In genomic region chr7:128217030-128217805, GRCh38 we compare ENCODE assay signal across 13 cellular contexts. TPM values are rescaled to one million over a fixed set of nuclear protein-coding genes. Genes with fewer than 3 reads are reported as not detected.
DNase-seq lines count a peak whose midpoint lies in the region; ATAC-seq and TF ChIP-seq lines count a peak whose summit lies in the region.
"Had no signal": no experiment of that assay in that cellular context is flagged by ENCODE, and none has a peak within 500 bp of the region (broad histone marks: within the 10 kb centered on the region; RNA-seq: fewer than 3 reads in every experiment).

No MANE protein-coding gene starts in this region.

- ATAC-seq in GM23338 (peak; percentile 56), HG03135 (IDR thresholded peaks at IDR 0.05; ENCODE audit: unreplicated experiment) (no peak)

- H3F3A ChIP-seq in GM23338 (replicated peaks; ENCODE audit: low read depth): no peaks in the 10 kb centered on the region

- DNase-seq in GM23338 (ENCODE audit: low spot score): peak; percentile 61
- DNase-seq in RWPE1 (ENCODE audit: low spot score): peak; percentile 76
- peak; percentile 70 for DNase-seq in fibroblast of the aortic adventitia (ENCODE audit: low read depth)
- DNase-seq in posterior vena cava (ENCODE audit: low spot score): peak; percentile 89
- no peak for DNase-seq in NAMALWA (ENCODE audit: low spot score)
- no peak for DNase-seq in transverse colon
- no peak for DNase-seq in activated naive CD4-positive, alpha-beta T cell treated with anti-CD3 and anti-CD28 coated beads, Interleukin-2, amount 10 ng/mL, durations not matched to agents 7 days and 5 days
- DNase-seq: NCI-H748 treated with DMSO at 0.1 percent for 48 hours; stimulated activated naive CD4-positive, alpha-beta T cell had no signal

- no peak overlapping the region for H2AFZ ChIP-seq in GM23338

- H3K27ac Mint-ChIP-seq in GM23338: no peak overlapping the region
- no peak overlapping the region for H3K27ac Mint-ChIP-seq in activated naive CD4-positive, alpha-beta T cell treated with anti-CD3 and anti-CD28 coated beads, Interleukin-2, amount 10 ng/mL, durations not matched to agents 7 days and 5 days

- no peak overlapping the region for H3K4me2 ChIP-seq in GM23338

- peaks cover 4% of the 10 kb centered on the region; the same call in 1 of the 2 replicates for H3K9me2 ChIP-seq in GM23338 (ENCODE audit: insufficient read depth)

- H3K9me3 Mint-ChIP-seq in GM23338: no peaks in the 10 kb centered on the region
- no peaks in the 10 kb centered on the region for H3K9me3 Mint-ChIP-seq in activated naive CD4-positive, alpha-beta T cell treated with anti-CD3 and anti-CD28 coated beads, Interleukin-2, amount 10 ng/mL, durations not matched to agents 7 days and 5 days
- H3K9me3 Mint-ChIP-seq: IgD-negative memory B cell had no signal

- no peaks in the 10 kb centered on the region; the same call in 2 of the 3 replicates for H3K36me3 Mint-ChIP-seq in GM23338 (ENCODE audit: low read depth)
- no peaks in the 10 kb centered on the region for H3K36me3 Mint-ChIP-seq in activated naive CD4-positive, alpha-beta T cell treated with anti-CD3 and anti-CD28 coated beads, Interleukin-2, amount 10 ng/mL, durations not matched to agents 7 days and 5 days
- H3K36me3 Mint-ChIP-seq: IgD-negative memory B cell had no signal

- in situ Hi-C loops in transverse colon (cut with MboI; ENCODE audit: low pct_ligation_motif_present in 1 of 4, low pct_unique_long_range_greater_than_20kb in 1 of 4, low sequenced_read_pairs in 3 of 4): loop anchor here in 1 of 4 donors (10.0 kb wide), 1 partner anchor 512 kb away; no protein-coding TSS in a partner anchor

- no peak for TF ChIP-seq EP300 in transverse colon (IDR thresholded peaks at IDR 0.05; ENCODE audit: low read depth)

- POLR2A ChIA-PET in RWPE1 (lab: Yijun Ruan, JAX; ENCODE audit: low non-redundant PET): no interaction called here

- intact Hi-C loops in posterior vena cava (cut with DNase I) (no loop called here), transverse colon (cut with DNase I; ENCODE audit: low total_unique reads) (no loop called here)

- H3K4me3 ChIP-seq in GM23338 (no peak overlapping the region), fibroblast of the aortic adventitia (ENCODE audit: low read depth, low read length) (no peak overlapping the region), transverse colon (no peak overlapping the region)
- H3K4me3 ChIP-seq: skin epidermis had no signal

- peaks cover 5% of the 10 kb centered on the region for H3K27me3 Mint-ChIP-seq in GM23338 (ENCODE audit: insufficient read depth, low read depth, poor library complexity)
- H3K27me3 Mint-ChIP-seq in activated naive CD4-positive, alpha-beta T cell treated with anti-CD3 and anti-CD28 coated beads, Interleukin-2, amount 10 ng/mL, durations not matched to agents 7 days and 5 days: peaks cover 68% of the 10 kb centered on the region

- H3K4me3 Mint-ChIP-seq in GM23338: no peak overlapping the region
- H3K4me3 Mint-ChIP-seq in activated naive CD4-positive, alpha-beta T cell treated with anti-CD3 and anti-CD28 coated beads, Interleukin-2, amount 10 ng/mL, durations not matched to agents 7 days and 5 days: no peak overlapping the region
- H3K4me3 Mint-ChIP-seq: IgD-negative memory B cell had no signal

- TF ChIP-seq POLR2A in transverse colon (IDR thresholded peaks at IDR 0.05): no peak

- no peaks in the 10 kb centered on the region for H3K79me2 ChIP-seq in GM23338 (replicated peaks; ENCODE audit: insufficient read depth)

- H3K27ac ChIP-seq in GM23338 (ENCODE audit: low read depth) (no peak overlapping the region), RWPE1 (peak overlapping the region; percentile 83), transverse colon (no peak overlapping the region)

- H4K20me1 ChIP-seq in GM23338 (replicated peaks; ENCODE audit: insufficient read depth): no peaks in the 10 kb centered on the region

- H3K27me3 ChIP-seq in GM23338 (ENCODE audit: insufficient read depth): no peaks in the 10 kb centered on the region
- H3K27me3 ChIP-seq in transverse colon: peaks cover 9% of the 10 kb centered on the region

- 0 out of 4 replicates have a peak, but pooled peaks of 1 of the 2 experiments have one; percentile 6 for TF ChIP-seq CTCF in GM23338 (conservative IDR thresholded peaks at IDR 0.05; ENCODE audit: low read depth in 2 of 2)
- no peak for TF ChIP-seq CTCF in RWPE1 (conservative IDR thresholded peaks at IDR 0.05; ENCODE audit: low read depth)
- no peak for TF ChIP-seq CTCF in fibroblast of the aortic adventitia (IDR thresholded peaks at IDR 0.05; ENCODE audit: insufficient read depth, low read length)
- TF ChIP-seq CTCF in transverse colon (IDR thresholded peaks at IDR 0.05): no peak

- H3K4me1 Mint-ChIP-seq in GM23338: peaks cover 23% of the 10 kb centered on the region
- H3K4me1 Mint-ChIP-seq in activated naive CD4-positive, alpha-beta T cell treated with anti-CD3 and anti-CD28 coated beads, Interleukin-2, amount 10 ng/mL, durations not matched to agents 7 days and 5 days: no peaks in the 10 kb centered on the region

- H3K4me1 ChIP-seq in GM23338 (ENCODE audit: insufficient read depth): no peaks in the 10 kb centered on the region; the same call in 1 of the 2 replicates
- no peaks in the 10 kb centered on the region for H3K4me1 ChIP-seq in transverse colon

- WGBS in transverse colon (ENCODE audit: low coverage in 1 of 2), 2 donors: 85 to 88% methylated on average over 3 to 12 of the region's 12 CpGs

- no peaks in the 10 kb centered on the region for H3K9me3 ChIP-seq in transverse colon

- H3K36me3 ChIP-seq in GM23338 (ENCODE audit: insufficient read depth) (no peaks in the 10 kb centered on the region), transverse colon (no peaks in the 10 kb centered on the region)

- CTCF ChIA-PET in RWPE1 (lab: Yijun Ruan, JAX): no interaction called here
- CTCF ChIA-PET in activated naive CD4-positive, alpha-beta T cell treated with anti-CD3 and anti-CD28 coated beads, Interleukin-2, amount 10 ng/mL, durations not matched to agents 7 days and 5 days (lab: Charles Lee): no interaction called here

TF ChIP-seq in GM23338, 12 proteins besides CTCF, POLR2A, EP300 and RAD21 (continues in another document):
- TF ChIP-seq ZNF114 (CRISPR knock-in tag; IDR thresholded peaks at IDR 0.05): no peak
- TF ChIP-seq, protein P1, sequence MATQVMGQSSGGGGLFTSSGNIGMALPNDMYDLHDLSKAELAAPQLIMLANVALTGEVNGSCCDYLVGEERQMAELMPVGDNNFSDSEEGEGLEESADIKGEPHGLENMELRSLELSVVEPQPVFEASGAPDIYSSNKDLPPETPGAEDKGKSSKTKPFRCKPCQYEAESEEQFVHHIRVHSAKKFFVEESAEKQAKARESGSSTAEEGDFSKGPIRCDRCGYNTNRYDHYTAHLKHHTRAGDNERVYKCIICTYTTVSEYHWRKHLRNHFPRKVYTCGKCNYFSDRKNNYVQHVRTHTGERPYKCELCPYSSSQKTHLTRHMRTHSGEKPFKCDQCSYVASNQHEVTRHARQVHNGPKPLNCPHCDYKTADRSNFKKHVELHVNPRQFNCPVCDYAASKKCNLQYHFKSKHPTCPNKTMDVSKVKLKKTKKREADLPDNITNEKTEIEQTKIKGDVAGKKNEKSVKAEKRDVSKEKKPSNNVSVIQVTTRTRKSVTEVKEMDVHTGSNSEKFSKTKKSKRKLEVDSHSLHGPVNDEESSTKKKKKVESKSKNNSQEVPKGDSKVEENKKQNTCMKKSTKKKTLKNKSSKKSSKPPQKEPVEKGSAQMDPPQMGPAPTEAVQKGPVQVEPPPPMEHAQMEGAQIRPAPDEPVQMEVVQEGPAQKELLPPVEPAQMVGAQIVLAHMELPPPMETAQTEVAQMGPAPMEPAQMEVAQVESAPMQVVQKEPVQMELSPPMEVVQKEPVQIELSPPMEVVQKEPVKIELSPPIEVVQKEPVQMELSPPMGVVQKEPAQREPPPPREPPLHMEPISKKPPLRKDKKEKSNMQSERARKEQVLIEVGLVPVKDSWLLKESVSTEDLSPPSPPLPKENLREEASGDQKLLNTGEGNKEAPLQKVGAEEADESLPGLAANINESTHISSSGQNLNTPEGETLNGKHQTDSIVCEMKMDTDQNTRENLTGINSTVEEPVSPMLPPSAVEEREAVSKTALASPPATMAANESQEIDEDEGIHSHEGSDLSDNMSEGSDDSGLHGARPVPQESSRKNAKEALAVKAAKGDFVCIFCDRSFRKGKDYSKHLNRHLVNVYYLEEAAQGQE (IDR thresholded peaks at IDR 0.05; ENCODE audit: unreplicated experiment): no peak
- no peak for TF ChIP-seq POLR2AphosphoS5 (IDR thresholded peaks at IDR 0.05; ENCODE audit: low read depth)

RNA-seq across cellular contexts. Expression of gene LEP, which starts 23.9 kb away (rescaled TPM):
- not detected in 2 replicates for total RNA-seq in GM23338 (2014; rRNA removed; shearing (Covaris generic))
- polyA plus RNA-seq in GM23338 (2016; fragmentation: Nextera tagmentation; extraction: Ambion mirVana): not detected in 2 replicates
- total RNA-seq in fibroblast of the aortic adventitia (ENCODE audit: low replicate concordance) (under 0.01 TPM in 1 of 2 replicates, not detected in the other), posterior vena cava (1 to 10 TPM; 1.5 to 5.2 TPM), transverse colon (10 to 100 TPM in 1 of 4 donors, 1 to 10 TPM in 1, not detected in 2; 1.1 to 10.8 TPM)
- total RNA-seq: liver had no signal
- polyA plus RNA-seq: IgD-negative memory B cell had no signal

Comparison
In these comparisons a context has a peak if more than half of its experiments do, and no peak if none do; other contexts are left out.
1. DNase-seq: peak in GM23338 (single experiment), RWPE1 (single experiment), fibroblast of the aortic adventitia (single experiment) and posterior vena cava (single experiment); none in NAMALWA (single experiment), transverse colon (single experiment) and activated naive CD4-positive, alpha-beta T cell treated with anti-CD3 and anti-CD28 coated beads, Interleukin-2, amount 10 ng/mL, durations not matched to agents 7 days and 5 days (single experiment).